In genomic region chr18:62331581-62332436, GRCh38 we compare ENCODE assay signal across 15 cellular contexts. TPM values are rescaled to one million over a fixed set of nuclear protein-coding genes. Genes with fewer than 3 reads are reported as not detected.
DNase-seq lines count a peak whose midpoint lies in the region; ATAC-seq and TF ChIP-seq lines count a peak whose summit lies in the region.
"Had no signal": no experiment of that assay in that cellular context is flagged by ENCODE, and none has a peak within 500 bp of the region (broad histone marks: within the 10 kb centered on the region; RNA-seq: fewer than 3 reads in every experiment).

No MANE protein-coding gene starts in this region.

- H3K27ac ChIP-seq in gastroesophageal sphincter: peak overlapping the region in 1 of 4 donors; percentile 21
- no peak overlapping the region for H3K27ac ChIP-seq in stomach
- H3K27ac ChIP-seq: uterus had no signal

- TF ChIP-seq EP300 in gastroesophageal sphincter (IDR thresholded peaks at IDR 0.05) (no peak), stomach (IDR thresholded peaks at IDR 0.05) (no peak)

- DNase-seq in activated naive CD8-positive, alpha-beta T cell treated with anti-CD3 and anti-CD28 coated beads for 36 hours: no peak
- DNase-seq in T-helper 17 cell: no peak
- DNase-seq in stomach: peak; percentile 33
- no peak for DNase-seq in hippocampal formation (lab: John Stamatoyannopoulos, UW)
- DNase-seq in T-cell: no peak
- DNase-seq in SK-N-DZ (ENCODE audit: low spot score): no peak
- DNase-seq: activated T-cell treated with anti-CD3 and anti-CD28 coated beads, Interleukin-2, amount 50 U/mL, for 24 hours; DMS79 treated with DMSO at 0.1 percent for 48 hours; mammary epithelial cell; NCI-H1417 had no signal

- H3K27ac Mint-ChIP-seq in activated naive CD8-positive, alpha-beta T cell: peak overlapping the region; percentile 34
- H3K27ac Mint-ChIP-seq in activated naive CD8-positive, alpha-beta T cell treated with anti-CD3 and anti-CD28 coated beads for 36 hours: no peak overlapping the region
- H3K27ac Mint-ChIP-seq in T-helper 17 cell: peak overlapping the region; percentile 56
- H3K27ac Mint-ChIP-seq in T-cell: no peak overlapping the region
- H3K27ac Mint-ChIP-seq: activated T-cell treated with anti-CD3 and anti-CD28 coated beads, Interleukin-2, amount 50 U/mL, for 24 hours had no signal

- no peak overlapping the region for H3K4me3 Mint-ChIP-seq in activated naive CD8-positive, alpha-beta T cell
- no peak overlapping the region for H3K4me3 Mint-ChIP-seq in activated naive CD8-positive, alpha-beta T cell treated with anti-CD3 and anti-CD28 coated beads for 36 hours
- H3K4me3 Mint-ChIP-seq in T-helper 17 cell (no peak overlapping the region), T-cell (no peak overlapping the region)
- H3K4me3 Mint-ChIP-seq: activated T-cell treated with anti-CD3 and anti-CD28 coated beads, Interleukin-2, amount 50 U/mL, for 24 hours; central memory CD8-positive, alpha-beta T cell had no signal

- intact Hi-C loops in stomach (cut with DNase I; ENCODE audit: low total_unique reads): no loop called here

- 55 to 62% methylated on average over 6 to 8 of the region's 9 CpGs for WGBS in gastroesophageal sphincter (ENCODE audit: low coverage in 1 of 2), 2 donors
- WGBS in stomach, 5 donors: 63 to 75% (median 73%) methylated on average over 9 of the region's 9 CpGs

- H3K9me3 Mint-ChIP-seq in activated naive CD8-positive, alpha-beta T cell (ENCODE audit: low read depth): no peaks in the 10 kb centered on the region
- H3K9me3 Mint-ChIP-seq in activated naive CD8-positive, alpha-beta T cell treated with anti-CD3 and anti-CD28 coated beads for 36 hours: no peaks in the 10 kb centered on the region
- H3K9me3 Mint-ChIP-seq in T-cell: no peaks in the 10 kb centered on the region
- H3K9me3 Mint-ChIP-seq: activated T-cell treated with anti-CD3 and anti-CD28 coated beads, Interleukin-2, amount 50 U/mL, for 24 hours; central memory CD8-positive, alpha-beta T cell had no signal

- TF ChIP-seq CTCF in gastroesophageal sphincter (IDR thresholded peaks at IDR 0.05) (no peak), stomach (IDR thresholded peaks at IDR 0.05) (no peak)

- no peak for ATAC-seq in T-helper 17 cell
- ATAC-seq in gastroesophageal sphincter: peak; percentile 31
- no peak for ATAC-seq in T-cell (replicated peaks in 1 of 4)

- no peaks in the 10 kb centered on the region for H3K36me3 ChIP-seq in gastroesophageal sphincter
- H3K36me3 ChIP-seq in stomach: no peaks in the 10 kb centered on the region
- H3K36me3 ChIP-seq: HAP-1, uterus had no signal

- peaks cover 27% of the 10 kb centered on the region for H3K27me3 Mint-ChIP-seq in activated naive CD8-positive, alpha-beta T cell
- peaks cover 56% of the 10 kb centered on the region for H3K27me3 Mint-ChIP-seq in activated naive CD8-positive, alpha-beta T cell treated with anti-CD3 and anti-CD28 coated beads for 36 hours
- H3K27me3 Mint-ChIP-seq in T-helper 17 cell: peaks cover 77% of the 10 kb centered on the region
- H3K27me3 Mint-ChIP-seq in T-cell: peaks cover 48 to 63% of the 10 kb centered on the region in 2 donors

- H3K4me1 Mint-ChIP-seq in activated naive CD8-positive, alpha-beta T cell (ENCODE audit: low read depth): peaks cover 29% of the 10 kb centered on the region
- H3K4me1 Mint-ChIP-seq in activated naive CD8-positive, alpha-beta T cell treated with anti-CD3 and anti-CD28 coated beads for 36 hours: peaks cover 24% of the 10 kb centered on the region
- peaks cover 18% of the 10 kb centered on the region for H3K4me1 Mint-ChIP-seq in T-helper 17 cell
- H3K4me1 Mint-ChIP-seq in T-cell: peaks cover 13 to 31% (median 24%) of the 10 kb centered on the region in 3 donors
- H3K4me1 Mint-ChIP-seq: central memory CD8-positive, alpha-beta T cell had no signal

- POLR2A ChIA-PET in T-cell (lab: Charles Lee): interaction anchor here in 1 of 2 donors (0.6 to 0.9 kb wide), 2 partner anchors 10 to 1522 kb away, joined by 4 read pairs; no protein-coding TSS in a partner anchor

- H3K27me3 ChIP-seq in gastroesophageal sphincter (peaks cover 76% of the 10 kb centered on the region), stomach (peaks cover 0 to 60% (median 10%) of the 10 kb centered on the region in 3 donors)

- H3K4me1 ChIP-seq in gastroesophageal sphincter (peaks cover 0 to 11% (median 0%) of the 10 kb centered on the region in 3 donors), stomach (peaks cover 21 to 48% (median 34%) of the 10 kb centered on the region in 4 donors)
- H3K4me1 ChIP-seq: uterus had no signal

- no peaks in the 10 kb centered on the region for H3K9me3 ChIP-seq in T-helper 17 cell (ENCODE audit: control insufficient read depth, low read length, poor library complexity, severe bottlenecking)
- no peaks in the 10 kb centered on the region for H3K9me3 ChIP-seq in gastroesophageal sphincter
- no peaks in the 10 kb centered on the region for H3K9me3 ChIP-seq in stomach
- H3K9me3 ChIP-seq: HAP-1, uterus had no signal

- CTCF ChIA-PET in T-cell (lab: Charles Lee): interaction anchor here in 1 of 2 donors (0.9 kb wide), 1 partner anchor 29 kb away, joined by 3 read pairs; no protein-coding TSS in a partner anchor

- H3K4me3 ChIP-seq in gastroesophageal sphincter: no peak overlapping the region
- H3K4me3 ChIP-seq in stomach: no peak overlapping the region
- H3K4me3 ChIP-seq: HAP-1, uterus had no signal

- TF ChIP-seq POLR2A in gastroesophageal sphincter (IDR thresholded peaks at IDR 0.05) (no peak), stomach (IDR thresholded peaks at IDR 0.05) (no peak)

- H3K36me3 Mint-ChIP-seq in activated naive CD8-positive, alpha-beta T cell: peaks cover 3% of the 10 kb centered on the region
- no peaks in the 10 kb centered on the region for H3K36me3 Mint-ChIP-seq in activated naive CD8-positive, alpha-beta T cell treated with anti-CD3 and anti-CD28 coated beads for 36 hours
- H3K36me3 Mint-ChIP-seq in T-helper 17 cell (ENCODE audit: low read depth): peaks cover 3% of the 10 kb centered on the region
- H3K36me3 Mint-ChIP-seq in T-cell: peaks cover 3% of the 10 kb centered on the region

RNA-seq across cellular contexts. Expression of gene TNFRSF11A, which starts 6.7 kb away (rescaled TPM):
- total RNA-seq in activated naive CD8-positive, alpha-beta T cell treated with anti-CD3 and anti-CD28 coated beads for 36 hours: 1 to 10 TPM; 2.4 to 2.7 TPM
- 1 to 10 TPM; 1.2 to 3.1 TPM for total RNA-seq in T-helper 17 cell
- total RNA-seq in gastroesophageal sphincter: 1 to 10 TPM in 3 of 4 donors, under 1 TPM in 1; 0.31 to 7.5 (median 1.4) TPM
- 10 to 100 TPM in 3 of 5 donors, 1 to 10 TPM in 1, under 1 TPM in 1; 0.45 to 50.3 (median 18.5) TPM for total RNA-seq in stomach
- 1 to 10 TPM in 1 of 3 donors, under 1 TPM in 2; 0.50 to 1.2 (median 0.92) TPM for polyA plus RNA-seq in stomach
- 1 to 10 TPM in 4 of 5 donors, under 1 TPM in 1; 0.41 to 4.6 (median 1.2) TPM for total RNA-seq in T-cell
- 0.05 and 1.3 TPM in 2 replicates for polyA plus RNA-seq in SK-N-DZ (2014; cell fraction: cytosol; rRNA removed)
- polyA plus RNA-seq in SK-N-DZ (2014; cell fraction: nucleus; rRNA removed): 0.13 TPM in 1 of 2 replicates, not detected in the other

Comparison
In these comparisons a context has a peak if more than half of its experiments do, and no peak if none do; other contexts are left out.
1. H3K27ac Mint-ChIP-seq: peak in activated naive CD8-positive, alpha-beta T cell (single experiment) and T-helper 17 cell (single experiment); none in activated naive CD8-positive, alpha-beta T cell treated with anti-CD3 and anti-CD28 coated beads for 36 hours (single experiment) and T-cell (0 of 2).